ENCODE assay signal across 10 cellular contexts in genomic region chr9:108057421-108058136, GRCh38.
A peak's percentile ranks its signal among the peaks of the same experiment; 100 is the strongest.
DNase-seq lines count a peak whose midpoint lies in the region; ATAC-seq and TF ChIP-seq lines count a peak whose summit lies in the region.
"Had no signal": no experiment of that assay in that cellular context is flagged by ENCODE, and none has a peak within 500 bp of the region (broad histone marks: within the 10 kb centered on the region; RNA-seq: fewer than 3 reads in every experiment).

No MANE protein-coding gene starts in this region.

- DNase-seq in AG09319 (ENCODE audit: extremely low read depth, low read depth) (peak; percentile 83), NOMO-1 (lab: John Stamatoyannopoulos, UW; ENCODE audit: unreplicated experiment in 2 of 2) (peak; percentile 75 to 85), epidermal melanocyte (ENCODE audit: insufficient read length, low spot score) (peak; percentile 61), myocyte (ENCODE audit: low read depth) (peak; percentile 85), T-helper 2 cell (no peak), NCI-H1092 (lab: John Stamatoyannopoulos, UW) (no peak)
- DNase-seq: COR-L47, NCI-H2227 treated with DMSO at 0.1 percent for 48 hours had no signal

- no peak for ATAC-seq in HG02840 (IDR thresholded peaks at IDR 0.05; ENCODE audit: low FRiP score, unreplicated experiment)
- ATAC-seq in GM19023 (IDR thresholded peaks at IDR 0.05; ENCODE audit: unreplicated experiment), result no peak

- TF ChIP-seq CTCF in AG09319 (IDR thresholded peaks at IDR 0.05; ENCODE audit: low read depth, low read length), result no peak

Comparison
In these comparisons a context has a peak if more than half of its experiments do, and no peak if none do; other contexts are left out.
1. DNase-seq: peak in AG09319 (single experiment), NOMO-1 (2 of 2), epidermal melanocyte (single experiment) and myocyte (single experiment); none in T-helper 2 cell (0 of 5) and NCI-H1092 (single experiment).